Comparison of ENCODE assay signal across 21 cellular contexts in the genomic region with DNA sequence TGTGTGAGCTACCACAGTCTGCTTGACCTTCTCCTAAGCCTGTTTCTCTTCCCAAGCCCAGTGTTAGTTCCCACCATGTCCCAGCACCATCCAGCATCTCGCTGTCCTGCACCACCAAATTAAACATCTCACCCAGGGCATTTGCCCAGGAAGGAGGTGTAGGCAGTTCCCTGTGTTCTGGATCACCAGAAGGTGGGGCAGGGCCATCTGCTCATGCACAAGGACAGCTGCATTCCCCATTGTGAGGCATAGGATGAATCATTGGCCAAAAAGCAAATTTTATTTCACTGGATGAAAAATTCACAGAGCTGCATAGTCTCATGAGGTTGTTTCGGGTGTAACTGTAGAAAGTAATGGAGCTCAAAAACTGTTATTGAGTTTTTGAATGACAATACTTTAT.
DNase-seq lines count a peak whose midpoint lies in the region; ATAC-seq and TF ChIP-seq lines count a peak whose summit lies in the region.
"Had no signal": no experiment of that assay in that cellular context is flagged by ENCODE, and none has a peak within 500 bp of the region (broad histone marks: within the 10 kb centered on the region; RNA-seq: fewer than 3 reads in every experiment).

No MANE protein-coding gene starts in this region.

- H4K20me1 ChIP-seq in PC-9 (ENCODE audit: insufficient read depth), result no peaks in the 10 kb centered on the region

- CTCF ChIA-PET in PC-9 (lab: Charles Lee) (no interaction called here), A673 (lab: Charles Lee) (no interaction called here)

- H3K4me3 ChIP-seq in foreskin fibroblast (ENCODE audit: low read depth in 1 of 2, low read length in 2 of 2), result no peak overlapping the region
- no peak overlapping the region for H3K4me3 ChIP-seq in WERI-Rb-1 (ENCODE audit: low read depth, low read length)
- H3K4me3 ChIP-seq in PC-9, result no peak overlapping the region
- no peak overlapping the region for H3K4me3 ChIP-seq in A673 (ENCODE audit: low read depth, low read length, poor library complexity, severe bottlenecking)
- H3K4me3 ChIP-seq: A549 had no signal

- no peaks in the 10 kb centered on the region for H3K79me2 ChIP-seq in PC-9 (ENCODE audit: low read depth)

- H3K9me3 ChIP-seq in WERI-Rb-1 (ENCODE audit: severe bottlenecking) (no peaks in the 10 kb centered on the region), PC-9 (ENCODE audit: insufficient read depth, low read depth) (no peaks in the 10 kb centered on the region), A673 (ENCODE audit: low read depth, low read length, poor library complexity, severe bottlenecking) (no peaks in the 10 kb centered on the region)
- H3K9me3 ChIP-seq: A549 had no signal

- H2AFZ ChIP-seq in PC-9, result no peak overlapping the region

- BruUV-seq in PC-9 (replicated peaks; lab: Mats Ljungman, UMichigan) (no TSS peak), A673 (replicated peaks; lab: Mats Ljungman, UMichigan) (no TSS peak)

- H3K4me1 ChIP-seq in PC-9 (replicated peaks; ENCODE audit: insufficient read depth) (no peaks in the 10 kb centered on the region), A673 (ENCODE audit: insufficient read depth, low read length, poor library complexity, severe bottlenecking) (peaks cover 8% of the 10 kb centered on the region)
- H3K4me1 ChIP-seq: A549 had no signal

- POLR2A ChIA-PET in PC-9 (lab: Charles Lee; ENCODE audit: unreplicated experiment), result no interaction called here
- POLR2A ChIA-PET in A673 (lab: Charles Lee; ENCODE audit: low non-redundant PET), result no interaction called here

- no peak for ATAC-seq in HG03159 (IDR thresholded peaks at IDR 0.05; ENCODE audit: unreplicated experiment)
- ATAC-seq: A549; left cardiac atrium; naive thymus-derived CD4-positive, alpha-beta T cell had no signal

- H3K36me3 ChIP-seq in WERI-Rb-1, result no peaks in the 10 kb centered on the region
- H3K36me3 ChIP-seq in PC-9 (ENCODE audit: low read depth), result no peaks in the 10 kb centered on the region
- H3K36me3 ChIP-seq in A673 (ENCODE audit: insufficient read depth, low read length, poor library complexity, severe bottlenecking), result no peaks in the 10 kb centered on the region

- H3K27me3 ChIP-seq in WERI-Rb-1 (ENCODE audit: insufficient read depth, low read depth, severe bottlenecking) (no peaks in the 10 kb centered on the region), PC-9 (ENCODE audit: insufficient read depth, low read depth) (no peaks in the 10 kb centered on the region; the same call in 1 of the 2 replicates), A673 (replicated peaks; ENCODE audit: insufficient read depth, low read depth, low read length, poor library complexity) (no peaks in the 10 kb centered on the region)

- H3K27ac ChIP-seq in WERI-Rb-1 (no peak overlapping the region), PC-9 (no peak overlapping the region), A673 (ENCODE audit: low read depth, low read length, poor library complexity, severe bottlenecking) (no peak overlapping the region)
- H3K27ac ChIP-seq: A549, C4-2B had no signal

- H3F3A ChIP-seq in PC-9 (ENCODE audit: insufficient read depth, low read depth), result no peaks in the 10 kb centered on the region

- no peak overlapping the region for H3K4me2 ChIP-seq in PC-9
- H3K4me2 ChIP-seq: A549 had no signal

- DNase-seq in A172 (ENCODE audit: low spot score), result peak; percentile 37
- peak; percentile 11 for DNase-seq in GM04503 (ENCODE audit: low read depth)
- peak; percentile 57 for DNase-seq in NCI-H69 (lab: John Stamatoyannopoulos, UW)
- peak; percentile 47 to 64 for DNase-seq in foreskin fibroblast
- DNase-seq in WERI-Rb-1, result no peak
- no peak for DNase-seq in PC-9
- DNase-seq in A673 (ENCODE audit: low spot score), result no peak
- DNase-seq: activated naive CD4-positive, alpha-beta T cell treated with Interleukin-2 at 50 U/mL for 16 hours; activated T-cell treated with anti-CD3 and anti-CD28 coated beads, Interleukin-2, amount 50 U/mL, for 1 hour; Calu3; GDM1; head of caudate nucleus; left cardiac atrium; naive thymus-derived CD4-positive, alpha-beta T cell; NCI-H526 treated with DMSO at 0.1 percent for 48 hours; retina; stimulated activated CD4-positive, alpha-beta T cell treated with anti-CD3 and anti-CD28 coated beads, Interleukin-12 subunit alpha, Interleukin-12 subunit beta, amount 100 ng/mL, for 4 hours; trophoblast cell had no signal

- no peaks in the 10 kb centered on the region for H3K9me2 ChIP-seq in PC-9 (ENCODE audit: insufficient read depth)

- no peak for TF ChIP-seq CTCF in foreskin fibroblast (IDR thresholded peaks at IDR 0.05; ENCODE audit: low read depth, low read length)
- no peak for TF ChIP-seq CTCF in WERI-Rb-1 (IDR thresholded peaks at IDR 0.05; ENCODE audit: low read depth, low read length)
- no peak for TF ChIP-seq CTCF in PC-9 (conservative IDR thresholded peaks at IDR 0.05)
- no peak for TF ChIP-seq CTCF in A673 (conservative IDR thresholded peaks at IDR 0.05; ENCODE audit: low read depth, low read length)

- intact Hi-C loops in PC-9 (cut with micrococcal nuclease; ENCODE audit: unreplicated experiment) (no loop called here), A673 (cut with micrococcal nuclease; ENCODE audit: unreplicated experiment) (no loop called here)

Comparison
In these comparisons a context has a peak if more than half of its experiments do, and no peak if none do; other contexts are left out.
1. DNase-seq: peak in A172 (single experiment), GM04503 (single experiment), NCI-H69 (single experiment) and foreskin fibroblast (2 of 2); none in WERI-Rb-1 (single experiment), PC-9 (0 of 2) and A673 (single experiment).